Comparison of ENCODE assay signal across 8 cellular contexts in genomic region chr16:23510154-23510914, GRCh38. TPM values are rescaled to one million over a fixed set of nuclear protein-coding genes. Genes with fewer than 3 reads are reported as not detected.
DNase-seq lines count a peak whose midpoint lies in the region; ATAC-seq, FAIRE-seq and TF ChIP-seq lines count a peak whose summit lies in the region.

GGA2 (minus strand) TSS chr16:23510494; CDS start chr16:23510411, 83 bp downstream.

- H3K9ac ChIP-seq in SU-DHL-6 (ENCODE audit: low read length): peak within 1 kb of the TSS; percentile 82

- peak within 1 kb of the TSS; percentile 80 for H3K4me2 ChIP-seq in SU-DHL-6 (ENCODE audit: low read depth, low read length, poor library complexity, severe bottlenecking)

- H3K27me3 Mint-ChIP-seq in activated naive CD8-positive, alpha-beta T cell treated with anti-CD3 and anti-CD28 coated beads, Interleukin-2, amount 10 ng/mL, durations not matched to agents 7 days and 5 days: no peaks in the 10 kb centered on the region

- H3K4me3 ChIP-seq in SU-DHL-6 (ENCODE audit: insufficient read depth, low read length, poor library complexity, severe bottlenecking): peak within 1 kb of the TSS; percentile 80
- H3K4me3 ChIP-seq in pancreas: peak within 1 kb of the TSS; percentile 80 to 96 (median 92)
- peak within 1 kb of the TSS; percentile 79 for H3K4me3 ChIP-seq in thoracic aorta

- FAIRE-seq in pancreas (lab: Jason Lieb, UNC): no peak

- H3K27ac Mint-ChIP-seq in activated naive CD8-positive, alpha-beta T cell treated with anti-CD3 and anti-CD28 coated beads, Interleukin-2, amount 10 ng/mL, durations not matched to agents 7 days and 5 days: peak within 1 kb of the TSS; percentile 94

- POLR2A ChIA-PET in HEK293T (lab: Yijun Ruan, JAX): interaction anchor here (0.6 to 1.4 kb wide), 4 partner anchors 10 to 87 kb away, joined by 3 read pairs; partner anchors contain the start of genes EARS2 and UBFD1
- POLR2A ChIA-PET in activated naive CD8-positive, alpha-beta T cell treated with anti-CD3 and anti-CD28 coated beads, Interleukin-2, amount 10 ng/mL, durations not matched to agents 7 days and 5 days (lab: Charles Lee): interaction anchor here (0.6 to 1.7 kb wide), 4 partner anchors 20 to 80 kb away, joined by 3 to 8 read pairs (median 4); partner anchors contain the start of genes COG7, EARS2 and UBFD1

- H3K27ac ChIP-seq in SU-DHL-6 (ENCODE audit: low read depth, low read length) (peak within 1 kb of the TSS; percentile 75), pancreas (peak within 1 kb of the TSS; percentile 85 to 92 (median 88)), thoracic aorta (peak within 1 kb of the TSS in 1 of 2 donors; percentile 64)

- peaks cover 37% of the 10 kb centered on the region for H3F3A ChIP-seq in SU-DHL-6 (ENCODE audit: insufficient read depth)

- peak; percentile 59 for DNase-seq in GM04504 (ENCODE audit: low read depth)
- DNase-seq in HEK293T (ENCODE audit: extremely low spot score): peak; percentile 89
- DNase-seq in NCI-H1048 (lab: John Stamatoyannopoulos, UW): peak; percentile 26
- peak; percentile 87 for DNase-seq in activated naive CD8-positive, alpha-beta T cell treated with anti-CD3 and anti-CD28 coated beads, Interleukin-2, amount 10 ng/mL, durations not matched to agents 7 days and 5 days
- DNase-seq in Right ventricle myocardium inferior (ENCODE audit: missing footprints): peak; percentile 91
- peak; percentile 79 to 94 (median 88) for DNase-seq in pancreas
- DNase-seq in thoracic aorta (ENCODE audit: low spot score): peak; percentile 35

- 0 to 1% methylated on average over 48 to 72 of the region's 72 CpGs for WGBS in pancreas, 2 donors

- peak; percentile 84 for ATAC-seq in activated naive CD8-positive, alpha-beta T cell treated with anti-CD3 and anti-CD28 coated beads, Interleukin-2, amount 10 ng/mL, durations not matched to agents 7 days and 5 days (ENCODE audit: low read depth)
- ATAC-seq in Right ventricle myocardium inferior (peak; percentile 92), pancreas (peak; percentile 84 to 92 (median 90)), thoracic aorta (ENCODE audit: insufficient number of reproducible peaks, low FRiP score, low read depth) (peak; percentile 77)

- H3K4me1 ChIP-seq in pancreas (peaks cover 1 to 23% (median 4%) of the 10 kb centered on the region in 3 donors), thoracic aorta (ENCODE audit: control insufficient read depth in 1 of 2, low read depth in 2 of 2) (peaks cover 16 to 41% of the 10 kb centered on the region in 2 donors)

- peaks cover 28% of the 10 kb centered on the region for H3K36me3 Mint-ChIP-seq in activated naive CD8-positive, alpha-beta T cell treated with anti-CD3 and anti-CD28 coated beads, Interleukin-2, amount 10 ng/mL, durations not matched to agents 7 days and 5 days

- H3K9me2 ChIP-seq in SU-DHL-6 (replicated peaks; ENCODE audit: insufficient read depth, low read length): no peaks in the 10 kb centered on the region

- no peak for TF ChIP-seq CTCF in SU-DHL-6 (IDR thresholded peaks at IDR 0.05; ENCODE audit: insufficient read depth, low read length, poor library complexity, severe bottlenecking)
- no peak for TF ChIP-seq CTCF in pancreas (IDR thresholded peaks at IDR 0.05)
- TF ChIP-seq CTCF in thoracic aorta (IDR thresholded peaks at IDR 0.05): no peak

- peaks cover 19% of the 10 kb centered on the region; the same call in 1 of the 2 replicates for H4K20me1 ChIP-seq in SU-DHL-6 (ENCODE audit: low read depth, low read length)

- CTCF ChIA-PET in HEK293T (lab: Yijun Ruan, JAX): no interaction called here

- intact Hi-C loops in Right ventricle myocardium inferior (cut with DNase I) (loop anchor here (1.0 kb wide), 1 partner anchor 47 kb away; the partner anchor contains the start of genes EARS2 and UBFD1), pancreas (cut with DNase I) (no loop called here)

- peaks cover 1% of the 10 kb centered on the region for H3K9me3 Mint-ChIP-seq in activated naive CD8-positive, alpha-beta T cell treated with anti-CD3 and anti-CD28 coated beads, Interleukin-2, amount 10 ng/mL, durations not matched to agents 7 days and 5 days

- H3K36me3 ChIP-seq in SU-DHL-6 (ENCODE audit: low read length): peaks cover 7% of the 10 kb centered on the region; the same call in 1 of the 2 replicates
- H3K36me3 ChIP-seq in pancreas: peaks cover 0 to 3% (median 0%) of the 10 kb centered on the region in 3 donors
- no peaks in the 10 kb centered on the region for H3K36me3 ChIP-seq in thoracic aorta

- H3K4me3 Mint-ChIP-seq in activated naive CD8-positive, alpha-beta T cell treated with anti-CD3 and anti-CD28 coated beads, Interleukin-2, amount 10 ng/mL, durations not matched to agents 7 days and 5 days: peak within 1 kb of the TSS; percentile 94

- H3K4me1 Mint-ChIP-seq in activated naive CD8-positive, alpha-beta T cell treated with anti-CD3 and anti-CD28 coated beads, Interleukin-2, amount 10 ng/mL, durations not matched to agents 7 days and 5 days: peaks cover 50% of the 10 kb centered on the region

- H3K79me2 ChIP-seq in SU-DHL-6 (ENCODE audit: insufficient read depth, low read length): peaks cover 54% of the 10 kb centered on the region

- H3K27me3 ChIP-seq in SU-DHL-6 (ENCODE audit: low read length): no peaks in the 10 kb centered on the region
- no peaks in the 10 kb centered on the region for H3K27me3 ChIP-seq in pancreas
- no peaks in the 10 kb centered on the region for H3K27me3 ChIP-seq in thoracic aorta (replicated peaks; ENCODE audit: insufficient read depth)

- peak within 1 kb of the TSS; percentile 79 for H2AFZ ChIP-seq in SU-DHL-6 (ENCODE audit: low read depth, low read length, severe bottlenecking)

- H3K9me3 ChIP-seq in SU-DHL-6 (ENCODE audit: insufficient read depth, low read length) (no peaks in the 10 kb centered on the region), pancreas (no peaks in the 10 kb centered on the region), thoracic aorta (no peaks in the 10 kb centered on the region)

TF ChIP-seq in HEK293T, 16 proteins besides CTCF, POLR2A, EP300 and RAD21:
- TF ChIP-seq FOXM1 (IDR thresholded peaks at IDR 0.05; ENCODE audit: borderline replicate concordance) (no peak), FOXK2 (IDR thresholded peaks at IDR 0.05) (no peak), ZNF384 (IDR thresholded peaks at IDR 0.05) (no peak), NFRKB (IDR thresholded peaks at IDR 0.05) (no peak), BHLHE40 (IDR thresholded peaks at IDR 0.05; ENCODE audit: borderline replicate concordance) (no peak), ELF4 (IDR thresholded peaks at IDR 0.05) (no peak), LEF1 (IDR thresholded peaks at IDR 0.05; ENCODE audit: borderline replicate concordance) (peak; percentile 74; the same call in 1 of the 2 replicates), L3MBTL2 (conservative IDR thresholded peaks at IDR 0.05) (peak; percentile 50), SP1 (IDR thresholded peaks at IDR 0.05) (peak; percentile 75), HDGF (IDR thresholded peaks at IDR 0.05; ENCODE audit: borderline replicate concordance) (no peak), FOXA1 (IDR thresholded peaks at IDR 0.05) (no peak), ARNT (IDR thresholded peaks at IDR 0.05) (peak; percentile 32; the same call in 1 of the 2 replicates), SUZ12 (IDR thresholded peaks at IDR 0.05) (no peak), CTBP1 (IDR thresholded peaks at IDR 0.05; ENCODE audit: borderline replicate concordance) (no peak), PKNOX1 (IDR thresholded peaks at IDR 0.05) (peak; percentile 89), TARDBP (IDR thresholded peaks at IDR 0.05) (no peak)
TF ChIP-seq in HEK293T: peak in this region for 5.

RNA-seq across cellular contexts. Expression of gene GGA2, which starts in this region (rescaled TPM):
- 100 to 1,000 TPM; 125 to 137 TPM for total RNA-seq in activated naive CD8-positive, alpha-beta T cell treated with anti-CD3 and anti-CD28 coated beads, Interleukin-2, amount 10 ng/mL, durations not matched to agents 7 days and 5 days
- 51.7 TPM for total RNA-seq in Right ventricle myocardium inferior
- 10 to 100 TPM; 47.4 to 93.3 (median 83.2) TPM for total RNA-seq in pancreas
- 10 to 100 TPM; 42.4 to 53.3 TPM for polyA plus RNA-seq in pancreas
- 10 to 100 TPM; 61.7 to 61.9 TPM for total RNA-seq in thoracic aorta

Comparison
In these comparisons a context has a peak if more than half of its experiments do, and no peak if none do; other contexts are left out.
1. DNase-seq: peak in every context shown above with its lines; median percentile 91 in Right ventricle myocardium inferior; 89 in HEK293T; 88 in pancreas; 87 in activated naive CD8-positive, alpha-beta T cell treated with anti-CD3 and anti-CD28 coated beads, Interleukin-2, amount 10 ng/mL, durations not matched to agents 7 days and 5 days; 59 in GM04504; 35 in thoracic aorta; 26 in NCI-H1048.